In the genomic region with DNA sequence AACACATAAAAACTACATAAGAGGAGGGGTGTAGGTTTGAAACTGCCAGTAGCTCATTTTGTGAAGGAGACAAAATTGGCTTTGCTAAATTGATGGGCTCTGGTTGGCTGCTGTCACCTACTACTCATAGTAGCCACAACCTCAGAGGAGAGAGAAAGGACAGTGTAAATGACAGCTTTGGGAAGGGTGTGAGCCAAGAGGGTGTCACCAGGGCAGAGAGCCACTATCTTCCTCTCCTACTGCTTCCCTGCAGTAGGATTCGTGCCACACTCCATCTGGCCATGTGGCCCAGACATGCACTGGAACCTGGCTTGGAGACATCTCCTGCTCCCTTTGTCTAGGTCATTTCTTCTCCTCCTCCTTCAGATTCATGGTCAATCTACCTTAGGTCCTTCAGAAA, we compare ENCODE assay signal across 17 cellular contexts.
"Had no signal": no experiment of that assay in that cellular context is flagged by ENCODE, and none has a peak within 500 bp of the region (broad histone marks: within the 10 kb centered on the region; RNA-seq: fewer than 3 reads in every experiment).

No MANE protein-coding gene starts in this region.

- H3K9me3 Mint-ChIP-seq: activated CD4-positive, alpha-beta memory T cell treated with anti-CD3 and anti-CD28 coated beads for 36 hours; activated CD4-positive, alpha-beta T cell treated with anti-CD3 and anti-CD28 coated beads, Interleukin-2, amount 10 ng/mL, durations not matched to agents 24 days and 14 days; stimulated activated naive CD8-positive, alpha-beta T cell treated with anti-CD3 and anti-CD28 coated beads, Interleukin-15, Interleukin-2, amounts not matched to agents 100 ng/mL and 50 ng/mL, for 24 hours had no signal

- H3K27me3 ChIP-seq: left lung, right lobe of liver, thyroid gland, upper lobe of right lung had no signal

- H3K27ac ChIP-seq: foreskin keratinocyte, left lung, right lobe of liver, thyroid gland, upper lobe of right lung had no signal

- H3K27me3 Mint-ChIP-seq: stimulated activated naive CD8-positive, alpha-beta T cell treated with anti-CD3 and anti-CD28 coated beads, Interleukin-15, Interleukin-2, amounts not matched to agents 100 ng/mL and 50 ng/mL, for 24 hours had no signal

- H3K4me3 Mint-ChIP-seq: activated CD4-positive, alpha-beta memory T cell treated with anti-CD3 and anti-CD28 coated beads for 36 hours; activated CD4-positive, alpha-beta T cell treated with anti-CD3 and anti-CD28 coated beads, Interleukin-2, amount 10 ng/mL, durations not matched to agents 24 days and 14 days; nephron progenitor cell; stimulated activated naive CD8-positive, alpha-beta T cell treated with anti-CD3 and anti-CD28 coated beads, Interleukin-15, Interleukin-2, amounts not matched to agents 100 ng/mL and 50 ng/mL, for 24 hours had no signal

- H3K27ac Mint-ChIP-seq: activated CD4-positive, alpha-beta memory T cell treated with anti-CD3 and anti-CD28 coated beads for 36 hours; activated CD4-positive, alpha-beta T cell treated with anti-CD3 and anti-CD28 coated beads, Interleukin-2, amount 10 ng/mL, durations not matched to agents 24 days and 14 days; nephron progenitor cell; stimulated activated naive CD8-positive, alpha-beta T cell treated with anti-CD3 and anti-CD28 coated beads, Interleukin-15, Interleukin-2, amounts not matched to agents 100 ng/mL and 50 ng/mL, for 24 hours had no signal

- H3K9me3 ChIP-seq: left lung, right lobe of liver, thyroid gland, upper lobe of right lung had no signal

- H3K36me3 ChIP-seq: left lung, right lobe of liver, thyroid gland, upper lobe of right lung had no signal

- ATAC-seq: foreskin keratinocyte, left lung, right lobe of liver, upper lobe of right lung had no signal

- DNase-seq: activated CD4-positive, alpha-beta memory T cell treated with anti-CD3 and anti-CD28 coated beads for 36 hours; activated CD4-positive, alpha-beta T cell treated with anti-CD3 and anti-CD28 coated beads, Interleukin-2, amount 10 ng/mL, durations not matched to agents 24 days and 14 days; activated CD4-positive, CD25-positive, alpha-beta regulatory T cell treated with anti-CD3 and anti-CD28 coated beads, Interleukin-2, amount 50 U/mL, for 72 hours; activated CD8-positive, alpha-beta memory T cell treated with anti-CD3 and anti-CD28 coated beads, Interleukin-2, amount 50 U/mL, for 4 hours; activated gamma-delta T cell; activated naive CD4-positive, alpha-beta T cell treated with anti-CD3 and anti-CD28 coated beads, Interleukin-2, amount 50 U/mL, for 16 hours; activated T-cell treated with anti-CD3 and anti-CD28 coated beads, Interleukin-2, amount 50 U/mL, for 1 hour; foreskin keratinocyte; left lung; nephron progenitor cell; nucleus accumbens; right lobe of liver; stimulated activated CD4-positive, alpha-beta T cell treated with anti-CD3 and anti-CD28 coated beads, Interleukin-2, amount 100 ng/mL, for 48 hours; T-helper 2 cell; thyroid gland; upper lobe of right lung had no signal

- H3K4me3 ChIP-seq: left lung, right lobe of liver, thyroid gland, upper lobe of right lung had no signal

- H3K4me1 Mint-ChIP-seq: activated CD4-positive, alpha-beta T cell treated with anti-CD3 and anti-CD28 coated beads, Interleukin-2, amount 10 ng/mL, durations not matched to agents 24 days and 14 days had no signal

- H3K4me1 ChIP-seq: foreskin keratinocyte, left lung, right lobe of liver, thyroid gland, upper lobe of right lung had no signal
